ENCODE assay signal across 18 cellular contexts in the genomic region with DNA sequence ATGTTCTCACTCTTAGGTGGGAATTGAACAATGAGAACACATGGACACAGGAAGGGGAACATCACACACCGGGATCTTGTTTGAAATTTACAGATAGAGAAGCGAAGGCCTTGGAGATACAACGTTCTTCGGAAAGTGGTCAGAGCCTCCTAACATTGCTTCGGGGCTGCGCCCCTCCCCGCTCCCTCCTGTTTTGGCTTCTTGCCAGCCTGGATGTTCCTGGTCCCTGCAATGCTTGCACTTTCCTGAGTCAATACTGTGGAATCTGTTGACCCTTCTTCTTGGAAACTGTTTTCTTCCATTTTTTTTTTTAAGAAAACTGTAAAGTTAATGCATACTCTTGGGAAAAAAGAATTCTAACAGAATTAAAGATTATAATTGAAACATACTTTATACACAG.
"Had no signal": no experiment of that assay in that cellular context is flagged by ENCODE, and none has a peak within 500 bp of the region (broad histone marks: within the 10 kb centered on the region; RNA-seq: fewer than 3 reads in every experiment).

No MANE protein-coding gene starts in this region.

- H3K4me1 ChIP-seq: Peyer's patch, SJCRH30 had no signal

- DNase-seq: Karpas-422, KG1, MG63, NCI-H1092 treated with DMSO at 0.1 percent for 48 hours, NCI-H1436, NCI-H187, NCI-H2029, NCI-H2081 treated with DMSO at 0.1 percent for 48 hours, NCI-H2227 treated with DMSO at 0.1 percent for 48 hours, NCI-H524, NCI-H526 treated with DMSO at 0.1 percent for 48 hours, NCI-H774, Peyer's patch, SHP77 treated with DMSO at 0.1 percent for 48 hours, SJCRH30, T-helper 1 cell had no signal

- H3K9me3 ChIP-seq: MG63, SJCRH30 had no signal

- H3K4me3 ChIP-seq: MG63, Peyer's patch, SJCRH30 had no signal

- ATAC-seq: Right ventricle myocardium inferior, SK-N-SH treated with all-trans-retinoic acid at 6 μM for 48 hours had no signal

- H3K36me3 ChIP-seq: MG63, Peyer's patch, SJCRH30 had no signal

- H3K27ac ChIP-seq: Peyer's patch, SJCRH30 had no signal

- H3K27me3 ChIP-seq: MG63, Peyer's patch, SJCRH30 had no signal
